ENCODE assay signal across 15 cellular contexts in the genomic region with DNA sequence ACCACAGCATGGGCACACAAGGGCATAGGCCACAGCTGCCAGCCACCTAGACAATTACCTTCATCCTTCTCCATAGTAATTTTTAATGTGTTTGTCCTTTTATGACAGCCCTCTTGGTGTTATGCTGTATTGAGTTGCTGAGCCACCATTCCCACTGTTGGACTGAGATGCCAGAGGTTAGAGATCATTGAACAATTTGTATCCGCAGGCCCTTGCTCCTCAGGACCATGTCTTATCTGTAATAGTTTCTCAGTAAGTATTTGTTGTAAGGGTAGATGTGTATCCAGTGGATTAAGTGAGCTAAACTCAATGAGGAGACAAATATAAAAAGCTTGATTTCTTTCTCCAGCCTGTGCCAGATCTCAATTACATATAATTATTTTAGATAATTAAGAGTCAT.
"Had no signal": no experiment of that assay in that cellular context is flagged by ENCODE, and none has a peak within 500 bp of the region (broad histone marks: within the 10 kb centered on the region; RNA-seq: fewer than 3 reads in every experiment).

No MANE protein-coding gene starts in this region.

- H3K9me3 Mint-ChIP-seq: activated naive CD4-positive, alpha-beta T cell treated with anti-CD3 and anti-CD28 coated beads, Interleukin-2, amount 50 U/mL, for 72 hours; naive B cell; neural crest cell had no signal

- H3K27me3 Mint-ChIP-seq: activated CD8-positive, alpha-beta memory T cell treated with anti-CD3 and anti-CD28 coated beads, Interleukin-2, amount 10 ng/mL, durations not matched to agents 7 days and 5 days had no signal

- H3K4me3 Mint-ChIP-seq: naive B cell, neural crest cell had no signal

- DNase-seq: activated CD4-positive, CD25-positive, alpha-beta regulatory T cell; activated CD8-positive, alpha-beta memory T cell treated with anti-CD3 and anti-CD28 coated beads, Interleukin-2, amount 10 ng/mL, durations not matched to agents 7 days and 5 days; activated gamma-delta T cell treated with Interleukin-2 at 50 U/mL for 16 hours; effector CD4-positive, alpha-beta T cell; heart left ventricle; naive B cell; stimulated activated CD4-positive, alpha-beta T cell treated with anti-CD3 and anti-CD28 coated beads, Interleukin-12 subunit alpha, Interleukin-12 subunit beta, amount 100 ng/mL, for 4 hours; stimulated activated CD4-positive, alpha-beta T cell treated with anti-CD3 and anti-CD28 coated beads, Interleukin-1b, Interleukin-23, amount 100 ng/mL, for 48 hours; stimulated activated CD8-positive, alpha-beta memory T cell treated with anti-CD3 and anti-CD28 coated beads, Interleukin-4, amount 100 ng/mL, for 48 hours; stimulated activated naive CD4-positive, alpha-beta T cell; substantia nigra; T-helper 9 cell; tibial artery had no signal

- H3K36me3 Mint-ChIP-seq: naive B cell had no signal

- H3K4me1 Mint-ChIP-seq: naive B cell had no signal
